In genomic region chrX:40094041-40094899, GRCh38 we compare ENCODE assay signal across 8 cellular contexts. TPM values are rescaled to one million over a fixed set of nuclear protein-coding genes. Genes with fewer than 3 reads are reported as not detected.
A peak's percentile ranks its signal among the peaks of the same experiment; 100 is the strongest.
DNase-seq lines count a peak whose midpoint lies in the region; ATAC-seq and TF ChIP-seq lines count a peak whose summit lies in the region.

No MANE protein-coding gene starts in this region.

- H3K9me3 ChIP-seq in tibial artery, result no peaks in the 10 kb centered on the region

- peaks cover 0 to 64% (median 16%) of the 10 kb centered on the region in 4 donors for H3K4me1 ChIP-seq in tibial artery

- ATAC-seq in HG03521 (IDR thresholded peaks at IDR 0.05; ENCODE audit: unreplicated experiment), result no peak

- intact Hi-C loops in dorsolateral prefrontal cortex (cut with DNase I) (loop anchor here in 1 of 2 donors (10.0 kb wide), 2 partner anchors 279 to 359 kb away; no protein-coding TSS in a partner anchor), tibial artery (cut with DNase I; ENCODE audit: low total_unique reads) (loop anchor here (10.0 kb wide), 1 partner anchor 279 kb away; no protein-coding TSS in a partner anchor)

- H3K36me3 ChIP-seq in tibial artery, result no peaks in the 10 kb centered on the region

- TF ChIP-seq CTCF in dorsolateral prefrontal cortex (IDR thresholded peaks at IDR 0.05 in 54 of 56, conservative IDR thresholded peaks at IDR 0.05 in 2 of 56; ENCODE audit: low read depth in 1 of 56, partially characterized antibody in 56 of 56) (no peak), tibial artery (IDR thresholded peaks at IDR 0.05) (no peak)

- H3K4me3 ChIP-seq in dorsolateral prefrontal cortex (peak overlapping the region; percentile 49 to 87 (median 72)), tibial artery (peak overlapping the region; percentile 86 to 95)

- DNase-seq in NCI-H1092 treated with DMSO at 0.1 percent for 48 hours (lab: John Stamatoyannopoulos, UW), result peak; percentile 28
- DNase-seq in NCI-H1092 (lab: John Stamatoyannopoulos, UW), result no peak
- peak; percentile 65 for DNase-seq in SK-N-DZ (ENCODE audit: low spot score)
- peak in 5 of 10 donors; percentile 54 to 73 (median 63) for DNase-seq in dorsolateral prefrontal cortex
- DNase-seq in lung microvascular endothelial cell (ENCODE audit: low read depth in 2 of 2), result peak; percentile 34 to 36
- DNase-seq in tibial artery, result peak in 1 of 2 donors; percentile 77
- DNase-seq in activated CD8-positive, alpha-beta memory T cell treated with anti-CD3 and anti-CD28 coated beads for 24 hours, result no peak

- peak overlapping the region in 47 of 59 donors; percentile 4 to 92 (median 86) for H3K27ac ChIP-seq in dorsolateral prefrontal cortex
- H3K27ac ChIP-seq in tibial artery, result peak overlapping the region; percentile 93 to 97

- H3K27me3 ChIP-seq in dorsolateral prefrontal cortex, result peaks cover 0 to 99% (median 73%) of the 10 kb centered on the region in 45 donors
- no peaks in the 10 kb centered on the region for H3K27me3 ChIP-seq in tibial artery

RNA-seq across cellular contexts. Expression of gene BCOR, which starts 3.5 kb away (rescaled TPM):
- 54.9 and 65.2 TPM in 2 replicates for polyA plus RNA-seq in SK-N-DZ (2014; cell fraction: cytosol; rRNA removed)
- polyA plus RNA-seq in SK-N-DZ (2014; cell fraction: nucleus; rRNA removed), result 40.2 and 73.5 TPM in 2 replicates
- total RNA-seq in dorsolateral prefrontal cortex, result 10 to 100 TPM; 10.5 to 38.3 (median 19.7) TPM
- 8.1 and 16.1 TPM in 2 replicates for total RNA-seq in lung microvascular endothelial cell

Comparison
In these comparisons a context has a peak if more than half of its experiments do, and no peak if none do; other contexts are left out.
1. DNase-seq: peak in NCI-H1092 treated with DMSO at 0.1 percent for 48 hours (single experiment), SK-N-DZ (single experiment) and lung microvascular endothelial cell (2 of 2); none in NCI-H1092 (single experiment) and activated CD8-positive, alpha-beta memory T cell treated with anti-CD3 and anti-CD28 coated beads for 24 hours (single experiment).